Comparison of ENCODE assay signal across 31 cellular contexts in genomic region chr14:84929834-84930233, GRCh38.
"Had no signal": no experiment of that assay in that cellular context is flagged by ENCODE, and none has a peak within 500 bp of the region (broad histone marks: within the 10 kb centered on the region; RNA-seq: fewer than 3 reads in every experiment).

No MANE protein-coding gene starts in this region.

- H3K27ac ChIP-seq: adrenal gland, body of pancreas, brain microvascular endothelial cell, breast epithelium, VCaP had no signal

- H3K4me3 ChIP-seq: adrenal gland, body of pancreas, breast epithelium had no signal

- H3K9me3 ChIP-seq: adrenal gland, body of pancreas, breast epithelium had no signal

- DNase-seq: activated B cell treated with CpG ODN at 0.5 μM for 24 hours; activated CD4-positive, alpha-beta memory T cell treated with anti-CD3 and anti-CD28 coated beads for 36 hours; activated CD4-positive, alpha-beta T cell treated with anti-CD3 and anti-CD28 coated beads for 4 hours; activated CD4-positive, alpha-beta T cell treated with anti-CD3 and anti-CD28 coated beads, Interleukin-2, amount 10 ng/mL, durations not matched to agents 24 days and 14 days; activated CD4-positive, alpha-beta T cell treated with anti-CD3 and anti-CD28 coated beads, Interleukin-2, amount 50 U/mL, for 1 hour; activated CD4-positive, alpha-beta T cell treated with anti-CD3 and anti-CD28 coated beads, Interleukin-2, amount 50 U/mL, for 4 hours; activated CD4-positive, CD25-positive, alpha-beta regulatory T cell treated with anti-CD3 and anti-CD28 coated beads, Interleukin-2, amount 50 U/mL, for 72 hours; activated CD8-positive, alpha-beta memory T cell treated with anti-CD3 and anti-CD28 coated beads, Interleukin-2, amount 50 U/mL, for 4 hours; activated CD8-positive, alpha-beta T cell treated with anti-CD3 and anti-CD28 coated beads for 36 hours; activated effector memory CD4-positive, alpha-beta T cell treated with anti-CD3 and anti-CD28 coated beads, Interleukin-2, amount 50 U/mL, for 16 hours; activated gamma-delta T cell treated with Interleukin-2 at 50 U/mL for 16 hours; activated naive CD4-positive, alpha-beta T cell; activated naive CD4-positive, alpha-beta T cell treated with anti-CD3 and anti-CD28 coated beads for 36 hours; activated naive CD4-positive, alpha-beta T cell treated with anti-CD3 and anti-CD28 coated beads, Interleukin-2, amount 50 U/mL, for 16 hours; activated naive CD8-positive, alpha-beta T cell treated with anti-CD3 and anti-CD28 coated beads for 36 hours; activated T-cell treated with anti-CD3 and anti-CD28 coated beads for 4 hours; activated T-cell treated with anti-CD3 and anti-CD28 coated beads, Interleukin-2, amount 50 U/mL, for 1 hour; activated T-cell treated with anti-CD3 and anti-CD28 coated beads, Interleukin-2, amount 50 U/mL, for 4 hours; activated T-cell treated with anti-CD3 and anti-CD28 coated beads, Interleukin-2, amount 50 U/mL, for 72 hours; adrenal gland; amniotic stem cell; aorta; body of pancreas; brain microvascular endothelial cell; central memory CD4-positive, alpha-beta T cell; T-helper 2 cell; T-helper 9 cell had no signal

- H3K36me3 ChIP-seq: adrenal gland, brain microvascular endothelial cell, breast epithelium had no signal

- H3K4me1 ChIP-seq: adrenal gland, body of pancreas, breast epithelium had no signal

- ATAC-seq: activated CD8-positive, alpha-beta T cell treated with anti-CD3 and anti-CD28 coated beads for 36 hours; activated naive CD4-positive, alpha-beta T cell treated with anti-CD3 and anti-CD28 coated beads, Interleukin-2, amount 50 U/mL, for 72 hours; activated T-cell treated with anti-CD3 and anti-CD28 coated beads, Interleukin-2, amount 50 U/mL, for 4 hours; activated T-cell treated with anti-CD3 and anti-CD28 coated beads, Interleukin-2, amount 50 U/mL, for 72 hours; activated T-helper 17 cell treated with anti-CD3 and anti-CD28 coated beads, Interleukin-2, amount 50 U/mL, for 72 hours; body of pancreas had no signal

- H3K27me3 ChIP-seq: adrenal gland, body of pancreas, brain microvascular endothelial cell, breast epithelium had no signal
